ENCODE assay signal across 9 cellular contexts in the genomic region with DNA sequence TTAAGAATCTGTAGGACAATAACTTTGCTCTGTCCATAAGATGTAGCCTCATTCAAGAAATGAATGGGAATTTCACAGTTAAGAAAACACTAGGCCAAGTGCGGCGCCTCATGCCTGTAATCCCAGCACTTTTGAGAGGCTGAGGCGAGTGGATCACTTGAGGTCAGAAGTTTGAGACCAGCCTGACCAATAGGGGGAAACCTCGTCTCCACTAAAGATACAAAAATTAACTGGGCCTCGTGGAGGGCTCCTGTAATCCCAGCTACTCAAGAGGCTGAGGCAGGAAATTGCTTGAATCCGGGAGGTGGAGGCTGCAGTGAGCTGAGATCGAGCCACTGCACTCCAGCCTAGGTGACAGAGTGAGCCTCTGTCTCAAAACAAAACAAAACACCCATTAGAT. TPM values are rescaled to one million over a fixed set of nuclear protein-coding genes. Genes with fewer than 3 reads are reported as not detected.
DNase-seq lines count a peak whose midpoint lies in the region; ATAC-seq and TF ChIP-seq lines count a peak whose summit lies in the region.
"Had no signal": no experiment of that assay in that cellular context is flagged by ENCODE, and none has a peak within 500 bp of the region (broad histone marks: within the 10 kb centered on the region; RNA-seq: fewer than 3 reads in every experiment).

No MANE protein-coding gene starts in this region.

- H3K27ac Mint-ChIP-seq in activated CD8-positive, alpha-beta T cell treated with anti-CD3 and anti-CD28 coated beads for 36 hours, result peak overlapping the region; percentile 38
- H3K27ac Mint-ChIP-seq in activated CD8-positive, alpha-beta T cell treated with anti-CD3 and anti-CD28 coated beads, Interleukin-2, amount 10 ng/mL, durations not matched to agents 7 days and 5 days, result no peak overlapping the region
- H3K27ac Mint-ChIP-seq: natural killer cell had no signal

- no peaks in the 10 kb centered on the region for H3K27me3 Mint-ChIP-seq in activated CD8-positive, alpha-beta T cell treated with anti-CD3 and anti-CD28 coated beads for 36 hours
- no peaks in the 10 kb centered on the region for H3K27me3 Mint-ChIP-seq in activated CD8-positive, alpha-beta T cell treated with anti-CD3 and anti-CD28 coated beads, Interleukin-2, amount 10 ng/mL, durations not matched to agents 7 days and 5 days (ENCODE audit: low read depth)

- H3K27ac ChIP-seq in OCI-LY3 (ENCODE audit: low read length), result no peak overlapping the region

- H2AFZ ChIP-seq in OCI-LY3 (ENCODE audit: low read depth, low read length), result no peak overlapping the region

- no peaks in the 10 kb centered on the region for H3K9me3 ChIP-seq in OCI-LY3 (ENCODE audit: insufficient read depth, low read length)

- CTCF ChIA-PET in activated CD8-positive, alpha-beta T cell treated with anti-CD3 and anti-CD28 coated beads for 36 hours (lab: Charles Lee), result interaction anchor here (1.5 kb wide), 1 partner anchor 29 kb away, joined by 3 read pairs; no protein-coding TSS in a partner anchor
- CTCF ChIA-PET in activated CD8-positive, alpha-beta T cell treated with anti-CD3 and anti-CD28 coated beads, Interleukin-2, amount 10 ng/mL, durations not matched to agents 7 days and 5 days (lab: Charles Lee), result interaction anchor here (1.1 kb wide), 1 partner anchor 339 kb away, joined by 3 read pairs; no protein-coding TSS in a partner anchor

- no peaks in the 10 kb centered on the region; the same call in 1 of the 2 replicates for H3K79me2 ChIP-seq in OCI-LY3 (ENCODE audit: low read length)

- TF ChIP-seq CTCF in activated CD8-positive, alpha-beta T cell treated with anti-CD3 and anti-CD28 coated beads for 36 hours (IDR thresholded peaks at IDR 0.05), result no peak
- peak; percentile 19 for TF ChIP-seq CTCF in OCI-LY3 (IDR thresholded peaks at IDR 0.05; ENCODE audit: low read depth, low read length)
- peak; percentile 14 for TF ChIP-seq CTCF in retinal pigment epithelial cell (conservative IDR thresholded peaks at IDR 0.05; ENCODE audit: low read depth, low read length)

- peaks cover 47% of the 10 kb centered on the region for H3K36me3 ChIP-seq in OCI-LY3 (replicated peaks; ENCODE audit: low read depth, low read length)

- H4K20me1 ChIP-seq in OCI-LY3 (ENCODE audit: insufficient read depth, low read length), result no peaks in the 10 kb centered on the region

- no peak for ATAC-seq in activated CD8-positive, alpha-beta T cell treated with anti-CD3 and anti-CD28 coated beads for 36 hours
- ATAC-seq in activated CD8-positive, alpha-beta T cell treated with anti-CD3 and anti-CD28 coated beads, Interleukin-2, amount 10 ng/mL, durations not matched to agents 7 days and 5 days, result no peak
- ATAC-seq: natural killer cell had no signal

- intact Hi-C loops in activated CD8-positive, alpha-beta T cell treated with anti-CD3 and anti-CD28 coated beads for 36 hours (cut with micrococcal nuclease), result no loop called here

- no peaks in the 10 kb centered on the region for H3K27me3 ChIP-seq in OCI-LY3 (ENCODE audit: low read depth, low read length)

- no peaks in the 10 kb centered on the region for H3K4me1 ChIP-seq in OCI-LY3 (ENCODE audit: low read length)

- no peaks in the 10 kb centered on the region for H3K9me3 Mint-ChIP-seq in activated CD8-positive, alpha-beta T cell treated with anti-CD3 and anti-CD28 coated beads for 36 hours
- H3K9me3 Mint-ChIP-seq in activated CD8-positive, alpha-beta T cell treated with anti-CD3 and anti-CD28 coated beads, Interleukin-2, amount 10 ng/mL, durations not matched to agents 7 days and 5 days (ENCODE audit: insufficient read depth), result no peaks in the 10 kb centered on the region
- H3K9me3 Mint-ChIP-seq: natural killer cell had no signal

- H3K4me3 Mint-ChIP-seq in activated CD8-positive, alpha-beta T cell treated with anti-CD3 and anti-CD28 coated beads for 36 hours, result no peak overlapping the region
- H3K4me3 Mint-ChIP-seq in activated CD8-positive, alpha-beta T cell treated with anti-CD3 and anti-CD28 coated beads, Interleukin-2, amount 10 ng/mL, durations not matched to agents 7 days and 5 days, result no peak overlapping the region
- H3K4me3 Mint-ChIP-seq: natural killer cell had no signal

- H3K4me2 ChIP-seq in OCI-LY3 (ENCODE audit: low read length), result no peak overlapping the region

- POLR2A ChIA-PET in activated CD8-positive, alpha-beta T cell treated with anti-CD3 and anti-CD28 coated beads for 36 hours (lab: Charles Lee), result no interaction called here
- POLR2A ChIA-PET in activated CD8-positive, alpha-beta T cell treated with anti-CD3 and anti-CD28 coated beads, Interleukin-2, amount 10 ng/mL, durations not matched to agents 7 days and 5 days (lab: Charles Lee), result no interaction called here

- DNase-seq in activated CD8-positive, alpha-beta T cell treated with anti-CD3 and anti-CD28 coated beads for 36 hours, result no peak
- no peak for DNase-seq in activated CD8-positive, alpha-beta T cell treated with anti-CD3 and anti-CD28 coated beads, Interleukin-2, amount 10 ng/mL, durations not matched to agents 7 days and 5 days
- DNase-seq in fibroblast of peridontal ligament (ENCODE audit: extremely low read depth) (peak; percentile 67), retinal pigment epithelial cell (ENCODE audit: low read depth) (no peak), NCI-H1436 treated with DMSO at 0.1 percent for 48 hours (lab: John Stamatoyannopoulos, UW) (no peak), NCI-H526 treated with DMSO at 0.1 percent for 48 hours (lab: John Stamatoyannopoulos, UW) (no peak), globus pallidus (ENCODE audit: low spot score) (no peak)
- DNase-seq: natural killer cell had no signal

- H3K36me3 Mint-ChIP-seq in activated CD8-positive, alpha-beta T cell treated with anti-CD3 and anti-CD28 coated beads for 36 hours (ENCODE audit: low read depth), result peaks cover 28% of the 10 kb centered on the region
- peaks cover 47% of the 10 kb centered on the region for H3K36me3 Mint-ChIP-seq in activated CD8-positive, alpha-beta T cell treated with anti-CD3 and anti-CD28 coated beads, Interleukin-2, amount 10 ng/mL, durations not matched to agents 7 days and 5 days (ENCODE audit: low read depth)

- no peak overlapping the region for H3K4me3 ChIP-seq in OCI-LY3 (ENCODE audit: low read length)
- no peak overlapping the region for H3K4me3 ChIP-seq in retinal pigment epithelial cell (ENCODE audit: low read length)

- H3K4me1 Mint-ChIP-seq in activated CD8-positive, alpha-beta T cell treated with anti-CD3 and anti-CD28 coated beads for 36 hours (ENCODE audit: low read depth), result peaks cover 4% of the 10 kb centered on the region
- no peaks in the 10 kb centered on the region for H3K4me1 Mint-ChIP-seq in activated CD8-positive, alpha-beta T cell treated with anti-CD3 and anti-CD28 coated beads, Interleukin-2, amount 10 ng/mL, durations not matched to agents 7 days and 5 days (ENCODE audit: low read depth)
- H3K4me1 Mint-ChIP-seq: natural killer cell had no signal

- H3K9ac ChIP-seq in OCI-LY3 (ENCODE audit: low read length), result no peak overlapping the region

RNA-seq across cellular contexts. Expression of gene RSL1D1, which starts 19.9 kb away (rescaled TPM):
- 100 to 1,000 TPM; 344 TPM for total RNA-seq in activated CD8-positive, alpha-beta T cell treated with anti-CD3 and anti-CD28 coated beads for 36 hours
- 100 to 1,000 TPM; 156 to 158 TPM for total RNA-seq in activated CD8-positive, alpha-beta T cell treated with anti-CD3 and anti-CD28 coated beads, Interleukin-2, amount 10 ng/mL, durations not matched to agents 7 days and 5 days

RNA-seq across cellular contexts. Expression of gene GSPT1, which starts 44.6 kb away (rescaled TPM):
- 100 to 1,000 TPM; 202 to 204 TPM for total RNA-seq in activated CD8-positive, alpha-beta T cell treated with anti-CD3 and anti-CD28 coated beads for 36 hours
- total RNA-seq in activated CD8-positive, alpha-beta T cell treated with anti-CD3 and anti-CD28 coated beads, Interleukin-2, amount 10 ng/mL, durations not matched to agents 7 days and 5 days, result 100 to 1,000 TPM; 110 to 114 TPM
